Comparison of ENCODE assay signal across 8 cellular contexts in the genomic region with DNA sequence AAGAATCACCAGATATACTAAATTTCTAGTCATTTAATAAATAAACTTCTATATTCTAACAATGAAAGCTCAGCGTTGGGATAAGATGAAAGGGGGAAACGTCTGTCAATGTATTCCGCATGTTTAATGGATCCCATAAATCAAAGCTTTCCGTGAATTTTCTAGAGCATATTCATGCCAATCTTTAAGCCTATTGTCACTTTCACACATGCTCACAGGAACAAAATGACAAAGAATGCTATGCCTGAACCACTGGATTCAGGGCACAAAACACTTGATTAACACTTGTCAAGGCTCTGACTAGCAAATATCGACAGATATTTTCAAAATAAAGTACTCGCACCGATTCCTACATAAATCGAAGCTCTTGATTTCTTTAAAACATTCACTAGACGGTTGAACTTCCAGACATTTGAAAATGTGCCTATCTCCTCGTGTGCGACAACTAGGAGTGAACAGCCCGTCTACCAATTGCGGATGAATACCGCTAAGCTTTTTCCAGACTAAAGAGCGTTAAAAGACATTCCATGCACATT. TPM values are rescaled to one million over a fixed set of nuclear protein-coding genes. Genes with fewer than 3 reads are reported as not detected.
DNase-seq lines count a peak whose midpoint lies in the region; ATAC-seq and TF ChIP-seq lines count a peak whose summit lies in the region.

No MANE protein-coding gene starts in this region.

- H3K27ac ChIP-seq in HUES6 (ENCODE audit: low read depth, low read length) = peak overlapping the region; percentile 96; the same call in 1 of the 2 replicates
- peak overlapping the region; percentile 98 for H3K27ac ChIP-seq in thoracic aorta

- DNase-seq in CD14-positive monocyte (ENCODE audit: low spot score) = no peak
- DNase-seq in kidney tubule cell (ENCODE audit: low spot score) = peak; percentile 30
- no peak for DNase-seq in thoracic aorta (ENCODE audit: low spot score)
- DNase-seq in amniotic stem cell (lab: John Stamatoyannopoulos, UW) = no peak
- DNase-seq in MV-4-11 (lab: John Stamatoyannopoulos, UW) = no peak
- DNase-seq in SHP77 treated with DMSO at 0.1 percent for 48 hours (lab: John Stamatoyannopoulos, UW) = no peak

- H3K9me3 ChIP-seq in HUES6 (ENCODE audit: control insufficient read depth, insufficient read depth, low read depth, low read length) (no peaks in the 10 kb centered on the region), thoracic aorta (no peaks in the 10 kb centered on the region)

- peaks cover 0 to 3% (median 0%) of the 10 kb centered on the region in 3 donors for H3K27me3 Mint-ChIP-seq in CD14-positive monocyte (ENCODE audit: low read depth in 3 of 3)
- no peaks in the 10 kb centered on the region for H3K27me3 Mint-ChIP-seq in activated T-helper 17 cell treated with anti-CD3 and anti-CD28 coated beads, Interleukin-2, amount 50 U/mL, for 72 hours

- peak overlapping the region; percentile 94 to 95 for H3K4me3 Mint-ChIP-seq in CD14-positive monocyte
- peak overlapping the region; percentile 99 for H3K4me3 Mint-ChIP-seq in activated T-helper 17 cell treated with anti-CD3 and anti-CD28 coated beads, Interleukin-2, amount 50 U/mL, for 72 hours

- no peaks in the 10 kb centered on the region for H3K36me3 ChIP-seq in HUES6 (ENCODE audit: control insufficient read depth, insufficient read depth, low read length)
- H3K36me3 ChIP-seq in thoracic aorta = no peaks in the 10 kb centered on the region

- H3K27ac Mint-ChIP-seq in CD14-positive monocyte = peak overlapping the region in 2 of 7 donors; percentile 2 to 78
- peak overlapping the region; percentile 96 for H3K27ac Mint-ChIP-seq in activated T-helper 17 cell treated with anti-CD3 and anti-CD28 coated beads, Interleukin-2, amount 50 U/mL, for 72 hours

- peaks cover 43% of the 10 kb centered on the region for H3K4me1 ChIP-seq in HUES6 (ENCODE audit: control insufficient read depth, insufficient read depth, low read length)
- peaks cover 23 to 32% of the 10 kb centered on the region in 2 donors for H3K4me1 ChIP-seq in thoracic aorta (ENCODE audit: control insufficient read depth in 1 of 2, low read depth in 2 of 2)

- H3K4me1 Mint-ChIP-seq in CD14-positive monocyte = peaks cover 65% of the 10 kb centered on the region
- peaks cover 60% of the 10 kb centered on the region for H3K4me1 Mint-ChIP-seq in activated T-helper 17 cell treated with anti-CD3 and anti-CD28 coated beads, Interleukin-2, amount 50 U/mL, for 72 hours

- H3K9ac ChIP-seq in HUES6 (ENCODE audit: low read length) = peak overlapping the region; percentile 97

- ATAC-seq in activated T-helper 17 cell treated with anti-CD3 and anti-CD28 coated beads, Interleukin-2, amount 50 U/mL, for 72 hours (replicated peaks) = no peak
- ATAC-seq in thoracic aorta (ENCODE audit: insufficient number of reproducible peaks, low FRiP score, low read depth) = no peak

- TF ChIP-seq CTCF in CD14-positive monocyte (IDR thresholded peaks at IDR 0.05) (no peak), thoracic aorta (IDR thresholded peaks at IDR 0.05) (no peak)

- peaks cover 0 to 1% of the 10 kb centered on the region in 2 donors for H3K36me3 Mint-ChIP-seq in CD14-positive monocyte
- H3K36me3 Mint-ChIP-seq in activated T-helper 17 cell treated with anti-CD3 and anti-CD28 coated beads, Interleukin-2, amount 50 U/mL, for 72 hours (ENCODE audit: low read depth) = peaks cover 22% of the 10 kb centered on the region

- peak overlapping the region; percentile 87 for H3K4me3 ChIP-seq in HUES6 (ENCODE audit: low read depth, low read length)
- H3K4me3 ChIP-seq in thoracic aorta = peak overlapping the region; percentile 91

- no peaks in the 10 kb centered on the region for H3K9me3 Mint-ChIP-seq in CD14-positive monocyte
- H3K9me3 Mint-ChIP-seq in activated T-helper 17 cell treated with anti-CD3 and anti-CD28 coated beads, Interleukin-2, amount 50 U/mL, for 72 hours = no peaks in the 10 kb centered on the region

- H3K27me3 ChIP-seq in HUES6 (ENCODE audit: control insufficient read depth, insufficient read depth, low read length) (no peaks in the 10 kb centered on the region), thoracic aorta (replicated peaks; ENCODE audit: insufficient read depth) (no peaks in the 10 kb centered on the region)

- intact Hi-C loops in CD14-positive monocyte (cut with micrococcal nuclease) = no loop called here

RNA-seq across cellular contexts. Expression of a gene that starts 1.8 kb away (rescaled TPM):
- polyA plus RNA-seq in CD14-positive monocyte = 10 to 100 TPM in 1 of 2 donors, 1 to 10 TPM in 1; 6.3 to 20.0 TPM
- 10 to 100 TPM; 54.5 to 64.0 TPM for total RNA-seq in activated T-helper 17 cell treated with anti-CD3 and anti-CD28 coated beads, Interleukin-2, amount 50 U/mL, for 72 hours
- total RNA-seq in thoracic aorta = 10 to 100 TPM; 27.8 to 62.4 TPM
